In the genomic region with DNA sequence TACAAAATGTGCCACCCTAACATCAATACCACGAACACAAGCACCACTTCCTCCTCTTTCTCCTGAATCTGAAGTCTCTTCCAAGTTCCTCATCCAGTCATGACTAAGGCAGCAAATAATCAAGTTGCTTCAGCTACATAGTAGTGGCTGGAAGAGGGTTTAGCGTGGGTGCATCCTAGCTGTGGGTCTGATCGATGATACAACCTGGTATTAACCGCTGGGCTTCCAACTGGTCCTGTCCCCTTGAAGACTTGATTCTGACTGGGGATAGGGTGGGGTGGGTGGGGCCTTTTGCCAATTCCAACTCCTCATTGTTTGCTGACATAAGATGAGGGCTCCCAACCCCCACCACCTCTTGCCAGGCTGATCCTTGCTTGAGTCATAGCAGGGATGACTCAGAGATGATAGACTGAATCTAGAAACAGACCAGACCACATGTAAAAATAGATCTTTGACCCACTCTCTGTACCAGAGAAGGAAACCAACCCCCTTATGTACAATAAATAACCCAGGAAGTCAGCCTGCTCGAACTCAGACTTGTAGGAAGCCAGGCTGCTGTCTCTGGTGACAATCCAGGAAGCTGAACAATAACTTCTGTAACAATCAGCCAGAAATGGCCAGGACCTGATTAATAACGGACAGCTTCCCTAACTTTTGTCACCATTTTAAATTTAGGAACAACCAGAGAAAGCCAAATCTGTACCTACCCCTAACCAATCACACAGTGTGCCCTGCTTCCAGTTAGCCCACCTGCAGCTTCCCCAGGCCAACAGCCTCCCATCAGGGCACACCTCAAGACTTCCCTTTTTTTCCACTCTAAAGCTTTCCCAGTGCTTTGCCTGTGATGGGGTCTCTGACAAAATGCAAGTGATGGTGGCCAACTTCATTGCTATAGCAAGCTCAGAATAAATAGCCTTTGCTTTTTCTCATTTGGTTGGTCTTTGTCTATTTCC, we compare ENCODE assay signal across 9 cellular contexts.
DNase-seq lines count a peak whose midpoint lies in the region; ATAC-seq and TF ChIP-seq lines count a peak whose summit lies in the region.
"Had no signal": no experiment of that assay in that cellular context is flagged by ENCODE, and none has a peak within 500 bp of the region (broad histone marks: within the 10 kb centered on the region; RNA-seq: fewer than 3 reads in every experiment).

No MANE protein-coding gene starts in this region.

- H3K27me3 ChIP-seq in lung (ENCODE audit: control insufficient read depth, insufficient read depth) (no peaks in the 10 kb centered on the region), subcutaneous abdominal adipose tissue (ENCODE audit: control insufficient read depth in 5 of 5, insufficient read depth in 4 of 5, low read length in 5 of 5) (no peaks in the 10 kb centered on the region), testis (no peaks in the 10 kb centered on the region)

- H3K9me3 ChIP-seq in lung (ENCODE audit: control insufficient read depth in 2 of 2, insufficient read depth in 1 of 2, low read length in 1 of 2) = no peaks in the 10 kb centered on the region
- no peaks in the 10 kb centered on the region for H3K9me3 ChIP-seq in subcutaneous abdominal adipose tissue (ENCODE audit: control insufficient read depth in 5 of 5, low read length in 5 of 5)
- H3K9me3 ChIP-seq in testis = no peaks in the 10 kb centered on the region

- WGBS in lung, 2 donors = 49 to 51% methylated on average over 6 of the region's 6 CpGs
- 74 to 79% methylated on average over 6 of the region's 6 CpGs for WGBS in testis, 2 donors

- no peaks in the 10 kb centered on the region for H3K36me3 ChIP-seq in lung (ENCODE audit: control insufficient read depth in 2 of 2, insufficient read depth in 2 of 2, low read length in 2 of 2)
- H3K36me3 ChIP-seq in subcutaneous abdominal adipose tissue (ENCODE audit: control insufficient read depth in 5 of 5, insufficient read depth in 5 of 5, low read length in 5 of 5) = no peaks in the 10 kb centered on the region
- no peaks in the 10 kb centered on the region for H3K36me3 ChIP-seq in testis (ENCODE audit: low read depth, missing control alignments)

- intact Hi-C loops in testis (cut with DNase I; ENCODE audit: low total_unique reads) = no loop called here

- H3K4me1 ChIP-seq in lung (ENCODE audit: control insufficient read depth in 2 of 2, insufficient read depth in 2 of 2, low read length in 2 of 2) = peaks cover 0 to 11% of the 10 kb centered on the region in 2 donors
- peaks cover 2 to 23% (median 21%) of the 10 kb centered on the region in 5 donors for H3K4me1 ChIP-seq in subcutaneous abdominal adipose tissue (ENCODE audit: control insufficient read depth in 5 of 5, insufficient read depth in 5 of 5, low read length in 5 of 5)
- H3K4me1 ChIP-seq in testis = no peaks in the 10 kb centered on the region

- TF ChIP-seq CTCF in lung (IDR thresholded peaks at IDR 0.05; ENCODE audit: control extremely low read depth, extremely low read depth) = no peak
- TF ChIP-seq CTCF in testis (IDR thresholded peaks at IDR 0.05) = no peak

- H3K4me3 ChIP-seq in lung (no peak overlapping the region), subcutaneous abdominal adipose tissue (ENCODE audit: low read depth in 1 of 5, low read length in 5 of 5) (peak overlapping the region in 1 of 5 donors; percentile 19), testis (no peak overlapping the region)

- peak; percentile 100 for ATAC-seq in GM18870 (IDR thresholded peaks at IDR 0.05; ENCODE audit: unreplicated experiment)
- peak; percentile 93 for ATAC-seq in HG03064 (IDR thresholded peaks at IDR 0.05; ENCODE audit: low read depth, unreplicated experiment)
- peak; percentile 89 for ATAC-seq in lung (ENCODE audit: insufficient read depth, low FRiP score)

- no peak for TF ChIP-seq POLR2A in testis (IDR thresholded peaks at IDR 0.05)

- DNase-seq in AG08396 (ENCODE audit: low spot score) (peak; percentile 85), RPMI8226 (peak; percentile 13), astrocyte of the hippocampus (ENCODE audit: low read depth, low spot score) (peak; percentile 93), lung (ENCODE audit: low spot score) (peak; percentile 53), testis (no peak)

- peak overlapping the region in 2 of 5 donors; percentile 7 to 42 for H3K9ac ChIP-seq in subcutaneous abdominal adipose tissue (ENCODE audit: low read length in 5 of 5)

- H3K27ac ChIP-seq in lung (ENCODE audit: low read depth in 1 of 2, low read length in 1 of 2) = peak overlapping the region; percentile 28 to 51
- peak overlapping the region; percentile 39 for H3K27ac ChIP-seq in subcutaneous abdominal adipose tissue (ENCODE audit: low read depth, low read length)
- no peak overlapping the region for H3K27ac ChIP-seq in testis
- H3K27ac ChIP-seq: HL-60 had no signal

Comparison
In these comparisons a context has a peak if more than half of its experiments do, and no peak if none do; other contexts are left out.
1. H3K27ac ChIP-seq: peak in lung (2 of 2) and subcutaneous abdominal adipose tissue (single experiment); none in testis (0 of 2).
2. Peak in every context shown above with its lines, with median percentiles within 50 percentile points of each other: ATAC-seq.